13 cellular contexts compared by ENCODE assay signal in genomic region chr2:173087214-173087581, GRCh38. TPM values are rescaled to one million over a fixed set of nuclear protein-coding genes. Genes with fewer than 3 reads are reported as not detected.
A peak's percentile ranks its signal among the peaks of the same experiment; 100 is the strongest.
DNase-seq lines count a peak whose midpoint lies in the region; FAIRE-seq and TF ChIP-seq lines count a peak whose summit lies in the region.
"Had no signal": no experiment of that assay in that cellular context is flagged by ENCODE, and none has a peak within 500 bp of the region (broad histone marks: within the 10 kb centered on the region; RNA-seq: fewer than 3 reads in every experiment).

No MANE protein-coding gene starts in this region.

- H2BK15ac ChIP-seq in H1 (ENCODE audit: low read length): no peak overlapping the region

- H2AFZ ChIP-seq in H1 (ENCODE audit: low read length): no peak overlapping the region

- H3K4me2 ChIP-seq in H1 (ENCODE audit: insufficient read depth in 1 of 2, low read depth in 2 of 2, low read length in 2 of 2): no peak overlapping the region
- H3K4me2 ChIP-seq: KMS-11 had no signal

- H3K27me3 ChIP-seq in H1 (replicated peaks in 1 of 4; ENCODE audit: control insufficient read depth in 3 of 4, extremely low read depth in 1 of 4, insufficient read depth in 3 of 4, low read length in 3 of 4) (no peaks in the 10 kb centered on the region), muscle layer of colon (ENCODE audit: control insufficient read depth in 1 of 2, insufficient read depth in 2 of 2, low read length in 2 of 2) (no peaks in the 10 kb centered on the region), tibial artery (no peaks in the 10 kb centered on the region)
- H3K27me3 ChIP-seq: spleen had no signal

- H3K4ac ChIP-seq in H1 (replicated peaks; ENCODE audit: insufficient read length, low read depth, low read length): no peak overlapping the region

- H2BK20ac ChIP-seq in H1 (ENCODE audit: low read length): no peak overlapping the region

- DNase-seq in SK-N-MC (ENCODE audit: low read depth, low spot score) (no peak), H1 (ENCODE audit: low read depth in 1 of 2, low spot score in 2 of 2) (no peak), tibial artery (no peak), NOMO-1 treated with dmso at 0.1 percent for 144 hours (lab: John Stamatoyannopoulos, UW; ENCODE audit: unreplicated experiment) (no peak)
- DNase-seq in activated naive CD4-positive, alpha-beta T cell treated with Interleukin-2 at 50 U/mL for 16 hours: no peak
- no peak for DNase-seq in activated CD4-positive, CD25-positive, alpha-beta regulatory T cell treated with anti-CD3 and anti-CD28 coated beads, Interleukin-2, amount 50 U/mL, for 72 hours
- DNase-seq: CD4-positive, alpha-beta T cell; hypothalamus; NCI-H1417 treated with DMSO at 0.1 percent for 48 hours; spleen; substantia nigra had no signal

- H3K23ac ChIP-seq in H1 (ENCODE audit: insufficient read length): peak overlapping the region; percentile 57

- H3K36me3 ChIP-seq in SK-N-MC (ENCODE audit: insufficient read depth, low read length): peaks cover 14% of the 10 kb centered on the region
- no peaks in the 10 kb centered on the region for H3K36me3 ChIP-seq in H1 (ENCODE audit: control insufficient read depth in 2 of 4, insufficient read depth in 4 of 4, low read length in 3 of 4)
- peaks cover 7% of the 10 kb centered on the region for H3K36me3 ChIP-seq in muscle layer of colon (ENCODE audit: insufficient read depth, low read length)
- H3K36me3 ChIP-seq in tibial artery: no peaks in the 10 kb centered on the region

- no peak overlapping the region for H3K14ac ChIP-seq in H1 (ENCODE audit: insufficient read length)

- no peak for FAIRE-seq in H1 (lab: Jason Lieb, UNC)

- H3K79me1 ChIP-seq in H1 (ENCODE audit: low read depth, low read length): no peaks in the 10 kb centered on the region

- H2BK120ac ChIP-seq in H1 (replicated peaks; ENCODE audit: low read depth, low read length): no peak overlapping the region

- no peak overlapping the region for H4K5ac ChIP-seq in H1 (ENCODE audit: insufficient read length, low read depth, low read length)

- no peak for TF ChIP-seq CTCF in H1 (IDR thresholded peaks at IDR 0.05; ENCODE audit: control extremely low read depth in 1 of 3, insufficient read depth in 1 of 3, low read depth in 1 of 3, low read length in 3 of 3)
- TF ChIP-seq CTCF in tibial artery (IDR thresholded peaks at IDR 0.05): no peak

- WGBS in H1 (ENCODE audit: extremely low coverage in 1 of 2, insufficient coverage in 1 of 2, insufficient read length in 1 of 2, insufficient replicate concordance in 2 of 2, low coverage in 1 of 2, low lambda C conversion rate in 2 of 2, missing lambda C conversion rate in 1 of 2), 2 experiments: 71% methylated on average over 1 of the region's 1 CpG; no CpG with 5 or more reads in 1 of the 2 experiments

- H2AK5ac ChIP-seq in H1 (ENCODE audit: low read depth, low read length): no peak overlapping the region

- no peak overlapping the region for H2BK5ac ChIP-seq in H1 (ENCODE audit: low read depth, low read length)

- no peaks in the 10 kb centered on the region for H3K9me3 ChIP-seq in SK-N-MC (ENCODE audit: low read depth, low read length)
- no peaks in the 10 kb centered on the region for H3K9me3 ChIP-seq in H1 (ENCODE audit: insufficient read depth in 2 of 2, low read depth in 1 of 2, low read length in 1 of 2)
- H3K9me3 ChIP-seq in muscle layer of colon (ENCODE audit: low read length): no peaks in the 10 kb centered on the region
- H3K9me3 ChIP-seq in tibial artery: no peaks in the 10 kb centered on the region
- H3K9me3 ChIP-seq: spleen had no signal

- no peak overlapping the region for H2BK12ac ChIP-seq in H1 (ENCODE audit: low read depth, low read length)

- H3K18ac ChIP-seq in H1 (ENCODE audit: extremely low read depth, low read length): no peak overlapping the region

- H3K23me2 ChIP-seq in H1 (ENCODE audit: low read depth, low read length): no peaks in the 10 kb centered on the region

- no peaks in the 10 kb centered on the region for H3K79me2 ChIP-seq in H1 (ENCODE audit: control insufficient read depth in 1 of 2, insufficient read depth in 2 of 2, low read length in 2 of 2)

- H3K9ac ChIP-seq in SK-N-MC (ENCODE audit: insufficient read length): no peak overlapping the region
- H3K9ac ChIP-seq in H1 (replicated peaks in 1 of 4; ENCODE audit: extremely low read depth in 1 of 4, low read depth in 3 of 4, low read length in 3 of 4): no peak overlapping the region
- H3K9ac ChIP-seq in muscle layer of colon (ENCODE audit: low read length): peak overlapping the region; percentile 13
- H3K9ac ChIP-seq: KMS-11 had no signal

- 0 out of 2 replicates have a peak overlapping the region, but pooled peaks have one; percentile 14 for H3K27ac ChIP-seq in SK-N-MC
- no peak overlapping the region for H3K27ac ChIP-seq in H1 (ENCODE audit: low read depth, low read length)
- peak overlapping the region; percentile 76 for H3K27ac ChIP-seq in muscle layer of colon (ENCODE audit: low read depth, low read length)
- peak overlapping the region; percentile 75 to 90 for H3K27ac ChIP-seq in tibial artery
- H3K27ac ChIP-seq: KMS-11, spleen had no signal

- no peak for TF ChIP-seq POLR2A in H1 (IDR thresholded peaks at IDR 0.05; ENCODE audit: control extremely low read depth in 1 of 2, low read depth in 2 of 2, low read length in 2 of 2)

- H3K56ac ChIP-seq in H1 (replicated peaks; ENCODE audit: insufficient read length, low read depth, low read length): no peak overlapping the region

- no peak overlapping the region for H4K8ac ChIP-seq in H1 (ENCODE audit: extremely low read depth, insufficient read depth, low read length)

- POLR2A ChIA-PET in H1 (lab: Charles Lee; ENCODE audit: partially characterized antibody): interaction anchor here (1.2 kb wide), 1 partner anchor 9 kb away, joined by 3 read pairs; no protein-coding TSS in a partner anchor

- H4K91ac ChIP-seq in H1 (replicated peaks; ENCODE audit: insufficient read length, low read length): peak overlapping the region; percentile 12

- CTCF ChIA-PET in H1 (lab: Charles Lee; ENCODE audit: partially characterized antibody): interaction anchor here (1.8 kb wide), 1 partner anchor 9 kb away, joined by 4 read pairs; no protein-coding TSS in a partner anchor

- intact Hi-C loops in tibial artery (cut with DNase I; ENCODE audit: low total_unique reads): no loop called here

- no peaks in the 10 kb centered on the region for H4K20me1 ChIP-seq in H1 (replicated peaks in 1 of 2; ENCODE audit: control insufficient read depth in 1 of 2, insufficient read depth in 2 of 2, low read length in 2 of 2)

- TF ChIP-seq RAD21 in H1 (IDR thresholded peaks at IDR 0.05 in 1 of 2, conservative IDR thresholded peaks at IDR 0.05 in 1 of 2; ENCODE audit: low read depth in 2 of 2, low read length in 2 of 2): no peak

- H3K4me1 ChIP-seq in H1 (replicated peaks in 1 of 4; ENCODE audit: control insufficient read depth in 3 of 4, insufficient read depth in 4 of 4, low read length in 3 of 4): peaks cover 0 to 4% (median 0%) of the 10 kb centered on the region in 4 experiments; a peak in 2 of 7 replicates
- H3K4me1 ChIP-seq in muscle layer of colon (ENCODE audit: insufficient read depth, low read length): peaks cover 59% of the 10 kb centered on the region
- peaks cover 0 to 96% (median 42%) of the 10 kb centered on the region in 4 donors for H3K4me1 ChIP-seq in tibial artery
- H3K4me1 ChIP-seq: spleen had no signal

- H3K4me3 ChIP-seq in SK-N-MC (no peak overlapping the region), H1 (ENCODE audit: extremely low read depth in 1 of 4, insufficient read depth in 2 of 4, low read depth in 3 of 4, low read length in 4 of 4) (no peak overlapping the region), muscle layer of colon (ENCODE audit: low read depth in 1 of 2, low read length in 2 of 2) (no peak overlapping the region), tibial artery (no peak overlapping the region)
- H3K4me3 ChIP-seq: spleen had no signal

- TF ChIP-seq EP300 in H1 (IDR thresholded peaks at IDR 0.05; ENCODE audit: borderline replicate concordance in 1 of 2, low read depth in 2 of 2, low read length in 2 of 2): no peak

TF ChIP-seq in H1, 55 proteins besides CTCF, POLR2A, EP300 and RAD21:
- TF ChIP-seq SIN3A (conservative IDR thresholded peaks at IDR 0.05 in 1 of 2, IDR thresholded peaks at IDR 0.05 in 1 of 2; ENCODE audit: low read depth in 1 of 2, low read length in 2 of 2): no peak
- no peak for TF ChIP-seq ATF3 (IDR thresholded peaks at IDR 0.05; ENCODE audit: insufficient read depth, low read depth, low read length)

RNA-seq across cellular contexts. Expression of gene MAP3K20, which starts 11.6 kb away (rescaled TPM):
- total RNA-seq in H1 (2021; fragmentation: NEBNext Ultra II Directional; extraction: Animal tissue kit (Norgen Biotek cat#: 25700)): 8.5 and 11.1 TPM in 2 replicates
- polyA plus RNA-seq in H1 (2011; rRNA removed): 2.4 and 3.1 TPM in 2 replicates
- polyA plus RNA-seq in H1 (2011; cell fraction: cytosol; rRNA removed): 3.7 TPM
- 3.2 TPM for polyA plus RNA-seq in H1 (2011; cell fraction: nucleus; rRNA removed)
- polyA plus RNA-seq in H1 (2012, experiment 1 of 2): 4.6 to 6.9 TPM (median 5.7 TPM) in 4 replicates
- polyA plus RNA-seq in H1 (2012, experiment 2 of 2): 0.60 TPM
- polyA plus RNA-seq in H1 (2013, experiment 1 of 2): 11.8 TPM
- polyA plus RNA-seq in H1 (2013, experiment 2 of 2): 10.6 TPM
- polyA minus RNA-seq in H1 (2011; rRNA and poly(A)+ RNA removed): 9.3 and 16.4 TPM in 2 replicates
- 7.3 TPM for polyA minus RNA-seq in H1 (2011; cell fraction: cytosol; rRNA and poly(A)+ RNA removed)
- polyA minus RNA-seq in H1 (2011; cell fraction: nucleus; rRNA and poly(A)+ RNA removed): 11.6 TPM
